25 cellular contexts compared by ENCODE assay signal in genomic region chr2:45950606-45951005, GRCh38.
"Had no signal": no experiment of that assay in that cellular context is flagged by ENCODE, and none has a peak within 500 bp of the region (broad histone marks: within the 10 kb centered on the region; RNA-seq: fewer than 3 reads in every experiment).

No MANE protein-coding gene starts in this region.

- H3K36me3 ChIP-seq: brain microvascular endothelial cell, cardiac muscle cell had no signal

- H3K27ac ChIP-seq: brain microvascular endothelial cell, cardiac muscle cell, KMS-11, VCaP had no signal

- DNase-seq: activated CD4-positive, alpha-beta memory T cell treated with anti-CD3 and anti-CD28 coated beads for 36 hours; activated CD4-positive, alpha-beta T cell treated with anti-CD3 and anti-CD28 coated beads, Interleukin-2, amount 10 ng/mL, durations not matched to agents 7 days and 5 days; activated CD4-positive, CD25-positive, alpha-beta regulatory T cell; activated gamma-delta T cell treated with Interleukin-2 at 50 U/mL for 16 hours; activated naive CD4-positive, alpha-beta T cell treated with anti-CD3 and anti-CD28 coated beads, Interleukin-2, amount 10 ng/mL, durations not matched to agents 7 days and 5 days; activated naive CD8-positive, alpha-beta T cell treated with anti-CD3 and anti-CD28 coated beads for 36 hours; activated T-cell treated with anti-CD3 and anti-CD28 coated beads, Interleukin-2, amount 50 U/mL, for 72 hours; brain microvascular endothelial cell; MM.1S; NCI-H1105; NCI-H146; NCI-H187 treated with DMSO at 0.1 percent for 48 hours; NCI-H2081 treated with DMSO at 0.1 percent for 48 hours; NCI-H2227 treated with DMSO at 0.1 percent for 48 hours; NCI-H446 treated with DMSO at 0.1 percent for 48 hours; NCI-H524 treated with DMSO at 0.1 percent for 48 hours; NCI-H774; OCI-M1; SK-N-SH; T-helper 1 cell had no signal

- H3K4me3 ChIP-seq: cardiac muscle cell had no signal

- H3K9me3 ChIP-seq: SK-N-SH had no signal

- H3K27me3 ChIP-seq: brain microvascular endothelial cell, cardiac muscle cell had no signal

- ATAC-seq: activated T-cell treated with anti-CD3 and anti-CD28 coated beads, Interleukin-2, amount 50 U/mL, for 72 hours; Panc1; Right ventricle myocardium inferior had no signal

- H3K9ac ChIP-seq: KMS-11, SK-N-SH had no signal

- H3K4me2 ChIP-seq: KMS-11, SK-N-SH had no signal
